1 cellular context compared by ENCODE assay signal in the genomic region with DNA sequence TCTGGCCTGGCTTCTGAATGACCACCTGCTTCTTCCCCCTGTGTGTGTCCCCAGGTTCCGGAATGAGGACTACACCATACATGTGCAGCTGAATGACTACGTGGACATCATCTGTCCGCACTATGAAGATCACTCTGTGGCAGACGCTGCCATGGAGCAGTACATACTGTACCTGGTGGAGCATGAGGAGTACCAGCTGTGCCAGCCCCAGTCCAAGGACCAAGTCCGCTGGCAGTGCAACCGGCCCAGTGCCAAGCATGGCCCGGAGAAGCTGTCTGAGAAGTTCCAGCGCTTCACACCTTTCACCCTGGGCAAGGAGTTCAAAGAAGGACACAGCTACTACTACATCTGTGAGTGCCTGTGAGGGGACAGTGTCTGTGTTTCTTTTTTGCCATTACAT.
TF ChIP-seq lines count a peak whose summit lies in the region.

No MANE protein-coding gene starts in this region.

TF ChIP-seq in HepG2, 621 proteins besides CTCF, POLR2A, EP300 and RAD21 (continued from another document):
- TF ChIP-seq ZNF572 (CRISPR knock-in tag; IDR thresholded peaks at IDR 0.05): no peak
- no peak for TF ChIP-seq U2AF1 (optimal IDR thresholded peaks at IDR 0.05; ENCODE audit: low read depth, low read length)
- TF ChIP-seq ZBTB38 (CRISPR knock-in tag; IDR thresholded peaks at IDR 0.05): peak; percentile 75
- TF ChIP-seq ATM (IDR thresholded peaks at IDR 0.05; ENCODE audit: borderline replicate concordance): no peak
